8 cellular contexts compared by ENCODE assay signal in genomic region chr1:6485937-6486250, GRCh38. TPM values are rescaled to one million over a fixed set of nuclear protein-coding genes. Genes with fewer than 3 reads are reported as not detected.
DNase-seq lines count a peak whose midpoint lies in the region; ATAC-seq and TF ChIP-seq lines count a peak whose summit lies in the region.
"Had no signal": no experiment of that assay in that cellular context is flagged by ENCODE, and none has a peak within 500 bp of the region (broad histone marks: within the 10 kb centered on the region; RNA-seq: fewer than 3 reads in every experiment).

No MANE protein-coding gene starts in this region.

- TF ChIP-seq EP300 in stomach (IDR thresholded peaks at IDR 0.05), result no peak

- H3K4me1 ChIP-seq in iPS-18a (ENCODE audit: control insufficient read depth, low read depth, low read length), result peaks cover 8% of the 10 kb centered on the region
- peaks cover 23 to 64% (median 43%) of the 10 kb centered on the region in 4 donors for H3K4me1 ChIP-seq in stomach

- no peak for TF ChIP-seq CTCF in HFFc6 (IDR thresholded peaks at IDR 0.05)
- TF ChIP-seq CTCF in brain microvascular endothelial cell (IDR thresholded peaks at IDR 0.05; ENCODE audit: low read depth, low read length, missing control alignments), result peak; percentile 42
- TF ChIP-seq CTCF in stomach (IDR thresholded peaks at IDR 0.05), result no peak

- H3K27ac Mint-ChIP-seq in HFFc6, result no peak overlapping the region

- H3K27me3 ChIP-seq in brain microvascular endothelial cell (replicated peaks) (no peaks in the 10 kb centered on the region), iPS-18a (ENCODE audit: control insufficient read depth, insufficient read depth, low read length) (peaks cover 10% of the 10 kb centered on the region), stomach (peaks cover 0 to 55% (median 37%) of the 10 kb centered on the region in 3 donors)

- peaks cover 8% of the 10 kb centered on the region for H3K4me1 Mint-ChIP-seq in HFFc6 (ENCODE audit: low read depth)

- H3K9me3 ChIP-seq in iPS-18a (ENCODE audit: control insufficient read depth, low read depth, low read length) (no peaks in the 10 kb centered on the region), stomach (no peaks in the 10 kb centered on the region)

- no peak for DNase-seq in HFFc6
- no peak for DNase-seq in brain microvascular endothelial cell
- DNase-seq in stomach, result no peak
- no peak for DNase-seq in GF-D8 (lab: John Stamatoyannopoulos, UW)
- DNase-seq in NCI-H1436 (lab: John Stamatoyannopoulos, UW), result no peak

- H3K9me3 Mint-ChIP-seq in HFFc6, result no peaks in the 10 kb centered on the region

- in situ Hi-C loops in brain microvascular endothelial cell (cut with HindIII; ENCODE audit: low pct_ligation_motif_present, low sequenced_read_pairs), result no loop called here

- H3K4me3 ChIP-seq in brain microvascular endothelial cell (ENCODE audit: low read depth, low read length) (peak overlapping the region; percentile 64), iPS-18a (ENCODE audit: low read length) (peak overlapping the region; percentile 61), stomach (peak overlapping the region; percentile 34 to 53 (median 42))

- no peak overlapping the region for H3K9ac ChIP-seq in iPS-18a (ENCODE audit: low read length)
- H3K9ac ChIP-seq: KMS-11 had no signal

- WGBS in stomach, 5 donors, result 0 to 8% (median 3%) methylated on average over 1 to 8 of the region's 8 CpGs

- no peak for ATAC-seq in HG03354 (IDR thresholded peaks at IDR 0.05; ENCODE audit: poor library complexity, severe bottlenecking, unreplicated experiment)

- peak overlapping the region; percentile 34; the same call in 1 of the 2 replicates for H3K4me3 Mint-ChIP-seq in HFFc6

- intact Hi-C loops in stomach (cut with DNase I; ENCODE audit: low total_unique reads), result loop anchor here (5.0 kb wide), 1 partner anchor 161 kb away; no protein-coding TSS in a partner anchor

- H3K36me3 ChIP-seq in brain microvascular endothelial cell (replicated peaks) (no peaks in the 10 kb centered on the region), iPS-18a (ENCODE audit: control insufficient read depth, low read depth, low read length) (no peaks in the 10 kb centered on the region), stomach (no peaks in the 10 kb centered on the region)

- H3K27me3 Mint-ChIP-seq in HFFc6 (ENCODE audit: insufficient read depth), result peaks cover 16% of the 10 kb centered on the region

- H3K36me3 Mint-ChIP-seq in HFFc6 (ENCODE audit: low read depth), result no peaks in the 10 kb centered on the region

- no peak for TF ChIP-seq POLR2A in stomach (IDR thresholded peaks at IDR 0.05)

- H3K27ac ChIP-seq in brain microvascular endothelial cell, result no peak overlapping the region
- H3K27ac ChIP-seq in iPS-18a (ENCODE audit: low read length), result no peak overlapping the region
- no peak overlapping the region for H3K27ac ChIP-seq in stomach
- H3K27ac ChIP-seq: KMS-11 had no signal

RNA-seq across cellular contexts. Expression of gene PLEKHG5, which starts 5.6 kb away (rescaled TPM):
- total RNA-seq in HFFc6 (2021; fragmentation: NEBNext Ultra II Directional; extraction: Animal tissue kit (Norgen Biotek cat#: 25700)), result 1 to 10 TPM; 6.4 to 7.2 (median 6.6) TPM
- 10 to 100 TPM in 2 of 5 donors, 1 to 10 TPM in 3; 4.9 to 58.8 (median 9.8) TPM for total RNA-seq in stomach
- polyA plus RNA-seq in stomach, result 1 to 10 TPM; 1.4 to 7.2 (median 1.8) TPM

RNA-seq across cellular contexts. Expression of gene TNFRSF25, which starts 19.9 kb away (rescaled TPM):
- total RNA-seq in HFFc6 (2021; fragmentation: NEBNext Ultra II Directional; extraction: Animal tissue kit (Norgen Biotek cat#: 25700)), result 1 to 10 TPM; 1.8 to 3.2 (median 2.7) TPM
- 100 to 1,000 TPM in 1 of 5 donors, 10 to 100 TPM in 2, 1 to 10 TPM in 2; 6.1 to 215 (median 21.4) TPM for total RNA-seq in stomach
- 10 to 100 TPM in 1 of 3 donors, 1 to 10 TPM in 2; 2.7 to 41.6 (median 2.9) TPM for polyA plus RNA-seq in stomach
